Comparison of ENCODE assay signal across 1 cellular context in the genomic region with DNA sequence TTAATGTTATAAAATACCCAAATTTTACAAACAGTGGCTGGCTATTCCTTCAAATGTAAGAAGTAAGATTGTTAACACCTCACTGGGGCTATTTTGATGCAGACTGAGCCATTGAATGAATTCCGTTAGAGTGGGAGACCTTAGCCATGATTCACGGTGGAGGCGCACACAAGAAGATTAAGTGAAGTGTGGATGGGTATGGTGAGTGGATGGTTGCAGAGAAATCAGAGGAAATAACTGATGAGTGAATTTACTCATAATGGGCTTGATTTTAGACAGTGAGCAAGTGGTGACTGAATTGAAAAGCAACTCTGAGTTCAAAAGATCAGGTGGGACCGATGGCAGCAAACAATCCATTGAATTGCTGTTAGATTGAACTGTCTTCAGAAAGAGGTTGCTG.
TF ChIP-seq lines count a peak whose summit lies in the region.

No MANE protein-coding gene starts in this region.

TF ChIP-seq in WTC11, 78 proteins besides CTCF, POLR2A, EP300 and RAD21:
- TF ChIP-seq, protein P1, sequence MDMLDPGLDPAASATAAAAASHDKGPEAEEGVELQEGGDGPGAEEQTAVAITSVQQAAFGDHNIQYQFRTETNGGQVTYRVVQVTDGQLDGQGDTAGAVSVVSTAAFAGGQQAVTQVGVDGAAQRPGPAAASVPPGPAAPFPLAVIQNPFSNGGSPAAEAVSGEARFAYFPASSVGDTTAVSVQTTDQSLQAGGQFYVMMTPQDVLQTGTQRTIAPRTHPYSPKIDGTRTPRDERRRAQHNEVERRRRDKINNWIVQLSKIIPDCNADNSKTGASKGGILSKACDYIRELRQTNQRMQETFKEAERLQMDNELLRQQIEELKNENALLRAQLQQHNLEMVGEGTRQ (CRISPR knock-in tag; IDR thresholded peaks at IDR 0.05), result no peak
- TF ChIP-seq ZNF219 (CRISPR knock-in tag; IDR thresholded peaks at IDR 0.05; ENCODE audit: borderline replicate concordance), result no peak
- TF ChIP-seq, protein P2, sequence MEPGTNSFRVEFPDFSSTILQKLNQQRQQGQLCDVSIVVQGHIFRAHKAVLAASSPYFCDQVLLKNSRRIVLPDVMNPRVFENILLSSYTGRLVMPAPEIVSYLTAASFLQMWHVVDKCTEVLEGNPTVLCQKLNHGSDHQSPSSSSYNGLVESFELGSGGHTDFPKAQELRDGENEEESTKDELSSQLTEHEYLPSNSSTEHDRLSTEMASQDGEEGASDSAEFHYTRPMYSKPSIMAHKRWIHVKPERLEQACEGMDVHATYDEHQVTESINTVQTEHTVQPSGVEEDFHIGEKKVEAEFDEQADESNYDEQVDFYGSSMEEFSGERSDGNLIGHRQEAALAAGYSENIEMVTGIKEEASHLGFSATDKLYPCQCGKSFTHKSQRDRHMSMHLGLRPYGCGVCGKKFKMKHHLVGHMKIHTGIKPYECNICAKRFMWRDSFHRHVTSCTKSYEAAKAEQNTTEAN (CRISPR knock-in tag; IDR thresholded peaks at IDR 0.05), result no peak
- TF ChIP-seq MYBL2 (CRISPR knock-in tag; IDR thresholded peaks at IDR 0.05), result no peak
- TF ChIP-seq GRHL2 (CRISPR knock-in tag; IDR thresholded peaks at IDR 0.05; ENCODE audit: insufficient replicate concordance, severe bottlenecking), result no peak
- TF ChIP-seq, protein P3, sequence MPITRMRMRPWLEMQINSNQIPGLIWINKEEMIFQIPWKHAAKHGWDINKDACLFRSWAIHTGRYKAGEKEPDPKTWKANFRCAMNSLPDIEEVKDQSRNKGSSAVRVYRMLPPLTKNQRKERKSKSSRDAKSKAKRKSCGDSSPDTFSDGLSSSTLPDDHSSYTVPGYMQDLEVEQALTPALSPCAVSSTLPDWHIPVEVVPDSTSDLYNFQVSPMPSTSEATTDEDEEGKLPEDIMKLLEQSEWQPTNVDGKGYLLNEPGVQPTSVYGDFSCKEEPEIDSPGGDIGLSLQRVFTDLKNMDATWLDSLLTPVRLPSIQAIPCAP (CRISPR knock-in tag; IDR thresholded peaks at IDR 0.05), result no peak
- TF ChIP-seq SP1 (CRISPR knock-in tag; conservative IDR thresholded peaks at IDR 0.05), result no peak
- no peak for TF ChIP-seq ZNF232 (CRISPR knock-in tag; IDR thresholded peaks at IDR 0.05)
- TF ChIP-seq, protein P4, sequence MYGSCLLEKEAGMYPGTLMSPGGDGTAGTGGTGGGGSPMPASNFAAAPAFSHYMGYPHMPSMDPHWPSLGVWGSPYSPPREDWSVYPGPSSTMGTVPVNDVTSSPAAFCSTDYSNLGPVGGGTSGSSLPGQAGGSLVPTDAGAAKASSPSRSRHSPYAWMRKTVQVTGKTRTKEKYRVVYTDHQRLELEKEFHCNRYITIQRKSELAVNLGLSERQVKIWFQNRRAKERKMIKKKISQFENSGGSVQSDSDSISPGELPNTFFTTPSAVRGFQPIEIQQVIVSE (CRISPR knock-in tag; IDR thresholded peaks at IDR 0.05; ENCODE audit: borderline replicate concordance), result no peak
- no peak for TF ChIP-seq TP53 (CRISPR knock-in tag; IDR thresholded peaks at IDR 0.05)
